Comparison of ENCODE assay signal across 20 cellular contexts in genomic region chr3:139309046-139309660, GRCh38. TPM values are rescaled to one million over a fixed set of nuclear protein-coding genes. Genes with fewer than 3 reads are reported as not detected.
DNase-seq lines count a peak whose midpoint lies in the region; TF ChIP-seq lines count a peak whose summit lies in the region.
"Had no signal": no experiment of that assay in that cellular context is flagged by ENCODE, and none has a peak within 500 bp of the region (broad histone marks: within the 10 kb centered on the region; RNA-seq: fewer than 3 reads in every experiment).

No MANE protein-coding gene starts in this region.

- H3K79me2 ChIP-seq in osteoblast (ENCODE audit: insufficient read depth, low read length), result no peaks in the 10 kb centered on the region
- H3K79me2 ChIP-seq: hepatocyte had no signal

- H3K4me2 ChIP-seq in osteoblast (ENCODE audit: insufficient read depth, low read length), result no peak overlapping the region
- H3K4me2 ChIP-seq: hepatocyte had no signal

- H3K27ac ChIP-seq in adrenal gland, result peak overlapping the region in 4 of 5 donors; percentile 12 to 78 (median 48)
- H3K27ac ChIP-seq in osteoblast (ENCODE audit: low read depth, low read length), result peak overlapping the region; percentile 75
- H3K27ac ChIP-seq: esophagus squamous epithelium, hepatocyte, prostate gland had no signal

- H3K9me3 ChIP-seq in adrenal gland (replicated peaks in 1 of 3) (no peaks in the 10 kb centered on the region), osteoblast (ENCODE audit: low read depth, low read length) (no peaks in the 10 kb centered on the region)
- H3K9me3 ChIP-seq: esophagus squamous epithelium, prostate gland, tibial nerve had no signal

- intact Hi-C loops in adrenal gland (cut with DNase I), result no loop called here

- H3K36me3 ChIP-seq in adrenal gland (replicated peaks in 1 of 2) (no peaks in the 10 kb centered on the region), osteoblast (ENCODE audit: insufficient read depth, low read length) (no peaks in the 10 kb centered on the region)
- H3K36me3 ChIP-seq: esophagus squamous epithelium, prostate gland, tibial nerve had no signal

- H4K20me1 ChIP-seq in osteoblast (ENCODE audit: insufficient read depth, low read length), result no peaks in the 10 kb centered on the region

- DNase-seq in EH (ENCODE audit: low read depth) (peak; percentile 48), MV-4-11 (lab: John Stamatoyannopoulos, UW) (peak; percentile 24), adrenal gland (no peak), osteoblast (ENCODE audit: insufficient read length, low spot score, missing footprints) (no peak), OCI-M1 (lab: John Stamatoyannopoulos, UW) (no peak), OCI-M2 (lab: John Stamatoyannopoulos, UW; ENCODE audit: unreplicated experiment) (no peak), NCI-H748 treated with DMSO at 0.1 percent for 48 hours (lab: John Stamatoyannopoulos, UW) (no peak), NOMO-1 treated with dmso at 0.1 percent for 144 hours (lab: John Stamatoyannopoulos, UW; ENCODE audit: unreplicated experiment) (no peak)
- DNase-seq: CD4-positive, alpha-beta memory T cell; DMS79 treated with DMSO at 0.1 percent for 48 hours; effector CD4-positive, alpha-beta T cell; esophagus squamous epithelium; naive thymus-derived CD8-positive, alpha-beta T cell; NCI-H1930; NCI-H69; Right ventricle myocardium superior; stimulated activated naive B cell treated with anti-CD40 and anti-IgM and Interleukin-4, amounts not matched to agents 10 μg/mL and 1 μg/mL and 100 μg/mL, for 72 hours had no signal

- peak overlapping the region; percentile 40 for H2AFZ ChIP-seq in osteoblast (ENCODE audit: low read length)
- H2AFZ ChIP-seq: hepatocyte had no signal

- H3K27me3 ChIP-seq in adrenal gland (no peaks in the 10 kb centered on the region), osteoblast (ENCODE audit: insufficient read depth, low read length) (no peaks in the 10 kb centered on the region)
- H3K27me3 ChIP-seq: hepatocyte, tibial nerve had no signal

- TF ChIP-seq CTCF in adrenal gland (IDR thresholded peaks at IDR 0.05) (no peak), osteoblast (IDR thresholded peaks at IDR 0.05; ENCODE audit: extremely low read depth, low read depth, low read length) (no peak)

- 66 to 84% (median 75%) methylated on average over 5 of the region's 5 CpGs for WGBS in adrenal gland, 4 donors

- peaks cover 11 to 13% of the 10 kb centered on the region in 2 donors for H3K4me1 ChIP-seq in adrenal gland (replicated peaks in 1 of 2)
- H3K4me1 ChIP-seq in osteoblast (ENCODE audit: insufficient read depth, low read length), result peaks cover 54% of the 10 kb centered on the region
- H3K4me1 ChIP-seq: esophagus squamous epithelium, prostate gland, tibial nerve had no signal

- H3K4me3 ChIP-seq in adrenal gland (no peak overlapping the region), osteoblast (ENCODE audit: insufficient read depth, low read length) (no peak overlapping the region)
- H3K4me3 ChIP-seq: esophagus squamous epithelium, hepatocyte, prostate gland, tibial nerve had no signal

- TF ChIP-seq POLR2A in adrenal gland (IDR thresholded peaks at IDR 0.05), result no peak

RNA-seq across cellular contexts. Expression of gene MRPS22, which starts 34.7 kb away (rescaled TPM):
- total RNA-seq in adrenal gland (100 to 1,000 TPM in 3 of 8 donors, 10 to 100 TPM in 5; 80.9 to 129 (median 95.5) TPM), osteoblast (65.1 and 68.1 TPM in 2 replicates)
- 100 to 1,000 TPM in 1 of 3 donors, 10 to 100 TPM in 2; 50.7 to 186 (median 72.5) TPM for polyA plus RNA-seq in adrenal gland

Comparison
In these comparisons a context has a peak if more than half of its experiments do, and no peak if none do; other contexts are left out.
1. DNase-seq: peak in EH (single experiment) and MV-4-11 (single experiment); none in adrenal gland (0 of 7), osteoblast (single experiment), OCI-M1 (single experiment), OCI-M2 (single experiment), NCI-H748 treated with DMSO at 0.1 percent for 48 hours (single experiment) and NOMO-1 treated with dmso at 0.1 percent for 144 hours (single experiment).